13 cellular contexts compared by ENCODE assay signal in the genomic region with DNA sequence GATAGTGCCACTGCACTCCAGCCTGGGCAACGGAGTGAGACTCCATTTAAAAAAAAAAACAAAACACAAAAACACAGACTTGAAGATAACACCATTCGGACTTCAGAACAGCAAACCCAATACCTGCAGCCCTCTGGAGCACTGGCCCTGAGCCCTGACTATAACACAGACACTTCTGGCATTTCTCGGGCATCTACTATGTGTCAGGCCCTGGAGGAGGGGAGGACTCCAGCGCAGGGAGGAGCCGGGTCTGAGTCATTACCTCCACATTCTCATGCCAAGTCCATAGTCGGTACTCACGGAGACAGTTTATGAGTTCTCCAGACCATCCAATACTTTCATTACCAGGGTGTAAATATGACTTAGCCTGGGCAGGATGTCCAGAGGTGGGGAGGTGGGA. TPM values are rescaled to one million over a fixed set of nuclear protein-coding genes. Genes with fewer than 3 reads are reported as not detected.
DNase-seq lines count a peak whose midpoint lies in the region; ATAC-seq and TF ChIP-seq lines count a peak whose summit lies in the region.
"Had no signal": no experiment of that assay in that cellular context is flagged by ENCODE, and none has a peak within 500 bp of the region (broad histone marks: within the 10 kb centered on the region; RNA-seq: fewer than 3 reads in every experiment).

No MANE protein-coding gene starts in this region.

- TF ChIP-seq POLR2A in testis (IDR thresholded peaks at IDR 0.05), result no peak

- no peaks in the 10 kb centered on the region for H3K27me3 ChIP-seq in mucosa of rectum (ENCODE audit: control insufficient read depth in 2 of 2, insufficient read depth in 2 of 2, low read length in 2 of 2)
- no peaks in the 10 kb centered on the region for H3K27me3 ChIP-seq in testis

- ATAC-seq in HG02678 (IDR thresholded peaks at IDR 0.05; ENCODE audit: unreplicated experiment), result no peak
- ATAC-seq: stimulated activated naive CD8-positive, alpha-beta T cell treated with anti-CD3 and anti-CD28 coated beads, Interleukin-15, Interleukin-2, amounts not matched to agents 100 U/mL and 50 U/mL, for 24 hours had no signal

- TF ChIP-seq CTCF in AG09309 (IDR thresholded peaks at IDR 0.05; ENCODE audit: control insufficient read depth, insufficient read depth, low read depth, low read length, missing control alignments), result no peak
- no peak for TF ChIP-seq CTCF in testis (IDR thresholded peaks at IDR 0.05)

- no peaks in the 10 kb centered on the region for H3K36me3 ChIP-seq in mucosa of rectum (ENCODE audit: control insufficient read depth in 2 of 2, insufficient read depth in 2 of 2, low read length in 2 of 2)
- no peaks in the 10 kb centered on the region for H3K36me3 ChIP-seq in testis (ENCODE audit: low read depth, missing control alignments)

- intact Hi-C loops in testis (cut with DNase I; ENCODE audit: low total_unique reads), result no loop called here

- H3K4me3 ChIP-seq in AG09309 (ENCODE audit: control insufficient read depth, low read depth, low read length) (no peak overlapping the region), mucosa of rectum (ENCODE audit: low read length in 2 of 2) (no peak overlapping the region), testis (no peak overlapping the region)

- H3K4me1 ChIP-seq in mucosa of rectum (ENCODE audit: control insufficient read depth in 2 of 2, insufficient read depth in 2 of 2, low read length in 2 of 2), result peaks cover 3 to 9% of the 10 kb centered on the region in 2 donors
- peaks cover 7% of the 10 kb centered on the region for H3K4me1 ChIP-seq in testis
- H3K4me1 ChIP-seq: Caco-2 had no signal

- DNase-seq in AG09309 (ENCODE audit: low read depth) (peak; percentile 63), LoVo (ENCODE audit: low spot score) (peak; percentile 82), dermis microvascular lymphatic vessel endothelial cell (ENCODE audit: low read depth in 2 of 2) (peak; percentile 59 to 90), DMS79 treated with DMSO at 0.1 percent for 48 hours (lab: John Stamatoyannopoulos, UW) (no peak), testis (no peak)
- DNase-seq in activated CD8-positive, alpha-beta memory T cell treated with anti-CD3 and anti-CD28 coated beads, Interleukin-2, amount 50 U/mL, for 4 hours, result no peak
- DNase-seq: activated naive CD8-positive, alpha-beta T cell treated with anti-CD3 and anti-CD28 coated beads, Interleukin-2, amount 10 ng/mL, durations not matched to agents 7 days and 5 days; Caco-2; KG1; retina; stimulated activated naive CD8-positive, alpha-beta T cell treated with anti-CD3 and anti-CD28 coated beads, Interleukin-15, Interleukin-2, amounts not matched to agents 100 U/mL and 50 U/mL, for 24 hours had no signal

- no peak overlapping the region for H3K9ac ChIP-seq in mucosa of rectum (ENCODE audit: low read depth in 1 of 2, low read length in 2 of 2)

- H3K27ac ChIP-seq in mucosa of rectum (ENCODE audit: low read depth in 2 of 2, low read length in 2 of 2), result peak overlapping the region; percentile 50 to 76
- H3K27ac ChIP-seq in testis, result no peak overlapping the region

- WGBS in testis, 2 donors, result 67 to 76% methylated on average over 7 of the region's 7 CpGs

- H3K9me3 ChIP-seq in mucosa of rectum (ENCODE audit: control insufficient read depth in 2 of 2, low read length in 2 of 2) (no peaks in the 10 kb centered on the region), testis (no peaks in the 10 kb centered on the region)
- H3K9me3 ChIP-seq: Caco-2 had no signal

RNA-seq across cellular contexts. Expression of gene PITPNM3, which starts 48.8 kb away (rescaled TPM):
- total RNA-seq in dermis microvascular lymphatic vessel endothelial cell (0.13 and 0.26 TPM in 2 replicates), testis (1 to 10 TPM; 6.7 to 7.3 TPM)
- polyA plus RNA-seq in testis (ENCODE audit: insufficient read depth, low read depth, low replicate concordance), result 6.3 TPM

Comparison
In these comparisons a context has a peak if more than half of its experiments do, and no peak if none do; other contexts are left out.
1. DNase-seq: peak in AG09309 (single experiment), LoVo (single experiment) and dermis microvascular lymphatic vessel endothelial cell (2 of 2); none in DMS79 treated with DMSO at 0.1 percent for 48 hours (single experiment), activated CD8-positive, alpha-beta memory T cell treated with anti-CD3 and anti-CD28 coated beads, Interleukin-2, amount 50 U/mL, for 4 hours (single experiment) and testis (single experiment).
2. H3K27ac ChIP-seq: peak in mucosa of rectum (2 of 2); none in testis (0 of 2).